Comparison of ENCODE assay signal across 11 cellular contexts in the genomic region with DNA sequence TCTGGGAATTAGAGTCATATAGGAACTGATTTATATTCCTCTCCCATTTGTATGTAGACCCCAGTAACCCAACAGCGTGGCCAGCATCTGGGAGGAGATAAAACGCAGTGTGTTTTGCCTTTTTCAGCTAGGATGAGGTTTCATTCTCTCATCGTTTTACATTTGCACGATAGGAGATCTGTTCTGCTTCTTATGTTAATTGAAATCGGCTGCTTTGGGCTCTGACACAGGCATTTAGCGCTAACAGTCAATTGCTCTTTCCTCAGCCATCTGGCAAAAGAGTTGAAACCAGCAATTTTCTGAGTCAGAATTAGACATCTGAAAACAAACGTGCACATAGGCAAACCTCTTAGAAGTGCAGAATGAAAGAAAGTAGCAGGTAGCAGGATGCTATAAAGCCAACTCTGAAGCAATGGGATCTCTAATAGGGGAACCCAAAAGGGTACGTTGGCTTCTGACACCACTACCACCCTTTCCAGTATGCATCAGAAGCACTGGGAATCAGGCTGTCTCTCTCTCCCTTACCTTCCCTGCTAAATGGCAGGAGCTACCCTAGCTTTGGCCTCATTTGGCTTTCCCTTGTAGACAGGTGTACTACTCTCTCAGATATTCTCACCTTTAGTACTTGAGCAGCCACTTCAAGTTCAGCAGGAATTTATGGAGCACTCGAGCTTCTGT.
DNase-seq lines count a peak whose midpoint lies in the region; ATAC-seq and TF ChIP-seq lines count a peak whose summit lies in the region.
"Had no signal": no experiment of that assay in that cellular context is flagged by ENCODE, and none has a peak within 500 bp of the region (broad histone marks: within the 10 kb centered on the region; RNA-seq: fewer than 3 reads in every experiment).

No MANE protein-coding gene starts in this region.

- H3F3A ChIP-seq in PC-9 (ENCODE audit: insufficient read depth, low read depth): peaks cover 4% of the 10 kb centered on the region; the same call in 1 of the 2 replicates

- no peak for TF ChIP-seq CTCF in A673 (conservative IDR thresholded peaks at IDR 0.05; ENCODE audit: low read depth, low read length)
- no peak for TF ChIP-seq CTCF in PC-9 (conservative IDR thresholded peaks at IDR 0.05)

- ATAC-seq in HG02981 (IDR thresholded peaks at IDR 0.05; ENCODE audit: unreplicated experiment): no peak

- H3K9me3 ChIP-seq in A673 (ENCODE audit: low read depth, low read length, poor library complexity, severe bottlenecking): no peaks in the 10 kb centered on the region
- H3K9me3 ChIP-seq in PC-9 (ENCODE audit: insufficient read depth, low read depth): peaks cover 18% of the 10 kb centered on the region; the same call in 1 of the 2 replicates

- no TSS peak for BruUV-seq in A673 (replicated peaks; lab: Mats Ljungman, UMichigan)
- BruUV-seq in PC-9 (replicated peaks; lab: Mats Ljungman, UMichigan): no TSS peak

- no peaks in the 10 kb centered on the region for H3K79me2 ChIP-seq in PC-9 (ENCODE audit: low read depth)

- H3K27me3 ChIP-seq in A673 (replicated peaks; ENCODE audit: insufficient read depth, low read depth, low read length, poor library complexity) (no peaks in the 10 kb centered on the region), PC-9 (ENCODE audit: insufficient read depth, low read depth) (no peaks in the 10 kb centered on the region)

- H3K27ac ChIP-seq in A673 (ENCODE audit: low read depth, low read length, poor library complexity, severe bottlenecking) (no peak overlapping the region), PC-9 (no peak overlapping the region)

- H3K4me1 ChIP-seq in A673 (ENCODE audit: insufficient read depth, low read length, poor library complexity, severe bottlenecking): peaks cover 12% of the 10 kb centered on the region
- H3K4me1 ChIP-seq in PC-9 (replicated peaks; ENCODE audit: insufficient read depth): peaks cover 6% of the 10 kb centered on the region

- H4K20me1 ChIP-seq in PC-9 (ENCODE audit: insufficient read depth): no peaks in the 10 kb centered on the region

- CTCF ChIA-PET in A673 (lab: Charles Lee) (no interaction called here), PC-9 (lab: Charles Lee) (no interaction called here)

- peak; percentile 60 for DNase-seq in A673 (ENCODE audit: low spot score)
- DNase-seq in GM04504 (ENCODE audit: low read depth): peak; percentile 90
- DNase-seq in NCI-H2227 treated with DMSO at 0.1 percent for 48 hours (lab: John Stamatoyannopoulos, UW): peak; percentile 87
- peak; percentile 89 for DNase-seq in fibroblast of gingiva (ENCODE audit: low read depth)
- DNase-seq in PC-9: no peak
- no peak for DNase-seq in GM19240 (ENCODE audit: insufficient read length, low spot score)
- DNase-seq in NK-92 (lab: John Stamatoyannopoulos, UW; ENCODE audit: unreplicated experiment): no peak
- DNase-seq: activated naive CD4-positive, alpha-beta T cell; hippocampal formation; stimulated activated CD4-positive, alpha-beta T cell treated with anti-CD3 and anti-CD28 coated beads, Interleukin-1b, Interleukin-23, amount 100 ng/mL, for 48 hours had no signal

- no peaks in the 10 kb centered on the region for H3K9me2 ChIP-seq in PC-9 (ENCODE audit: insufficient read depth)

- no peak overlapping the region for H3K4me2 ChIP-seq in PC-9

- H3K4me3 ChIP-seq in A673 (ENCODE audit: low read depth, low read length, poor library complexity, severe bottlenecking): no peak overlapping the region
- no peak overlapping the region for H3K4me3 ChIP-seq in PC-9

- H3K36me3 ChIP-seq in A673 (ENCODE audit: insufficient read depth, low read length, poor library complexity, severe bottlenecking): no peaks in the 10 kb centered on the region
- H3K36me3 ChIP-seq in PC-9 (ENCODE audit: low read depth): 0 out of 2 replicates have a peak, but pooled peaks cover 5% of the 10 kb centered on the region

- POLR2A ChIA-PET in A673 (lab: Charles Lee; ENCODE audit: low non-redundant PET) (no interaction called here), PC-9 (lab: Charles Lee; ENCODE audit: unreplicated experiment) (no interaction called here)

- no peak overlapping the region for H2AFZ ChIP-seq in PC-9

- intact Hi-C loops in A673 (cut with micrococcal nuclease; ENCODE audit: unreplicated experiment) (no loop called here), PC-9 (cut with micrococcal nuclease; ENCODE audit: unreplicated experiment) (no loop called here)

Comparison
In these comparisons a context has a peak if more than half of its experiments do, and no peak if none do; other contexts are left out.
1. DNase-seq: peak in A673 (single experiment), GM04504 (single experiment), NCI-H2227 treated with DMSO at 0.1 percent for 48 hours (single experiment) and fibroblast of gingiva (single experiment); none in PC-9 (0 of 2), GM19240 (single experiment) and NK-92 (single experiment).